In genomic region chrX:16990839-16991238, GRCh38 we compare ENCODE assay signal across 9 cellular contexts.
"Had no signal": no experiment of that assay in that cellular context is flagged by ENCODE, and none has a peak within 500 bp of the region (broad histone marks: within the 10 kb centered on the region; RNA-seq: fewer than 3 reads in every experiment).

No MANE protein-coding gene starts in this region.

- DNase-seq: GM23248, GOT3, H7, H9, HCEC 1CT, HFFc6 had no signal

- H3K9me3 Mint-ChIP-seq: HFFc6 had no signal

- H3K27ac ChIP-seq: GM23248 had no signal

- H3K4me1 Mint-ChIP-seq: GM23338 had no signal

- H3K4me3 Mint-ChIP-seq: GM23338, H9, HFFc6 had no signal

- H3K36me3 ChIP-seq: HAP-1 had no signal

- H3K27ac Mint-ChIP-seq: GM23338, H9, HFFc6 had no signal

- H3K4me1 ChIP-seq: HAP-1 had no signal

- H3K4me3 ChIP-seq: GM23248, GM23338, HAP-1 had no signal

- H3K9me3 ChIP-seq: HAP-1 had no signal

- ATAC-seq: GM23338, HCT116 had no signal
